Comparison of ENCODE assay signal across 18 cellular contexts in genomic region chr5:42654645-42655044, GRCh38.
"Had no signal": no experiment of that assay in that cellular context is flagged by ENCODE, and none has a peak within 500 bp of the region (broad histone marks: within the 10 kb centered on the region; RNA-seq: fewer than 3 reads in every experiment).

No MANE protein-coding gene starts in this region.

- H3K27ac ChIP-seq: coronary artery, dorsolateral prefrontal cortex, esophagus muscularis mucosa, foreskin keratinocyte, gastroesophageal sphincter, heart right ventricle, left ventricle myocardium inferior, lower lobe of right lung had no signal

- H3K36me3 ChIP-seq: esophagus muscularis mucosa, gastroesophageal sphincter, heart right ventricle, left ventricle myocardium inferior, lower lobe of right lung had no signal

- H3K4me3 ChIP-seq: coronary artery, dorsolateral prefrontal cortex, esophagus muscularis mucosa, gastroesophageal sphincter, heart right ventricle, left ventricle myocardium inferior, lower lobe of right lung, mucosa of descending colon had no signal

- DNase-seq: dermis blood vessel endothelial cell; dorsolateral prefrontal cortex; effector CD4-positive, alpha-beta T cell; effector memory CD4-positive, alpha-beta T cell; foreskin keratinocyte; glutamatergic neuron; head of caudate nucleus; heart right ventricle; hippocampal formation; left cardiac atrium; left ventricle myocardium inferior; lower lobe of right lung; mesenchymal stem cell; mucosa of descending colon; naive B cell had no signal

- ATAC-seq: foreskin keratinocyte, gastroesophageal sphincter, heart right ventricle, left cardiac atrium, lower lobe of right lung, mucosa of descending colon had no signal

- H3K27me3 ChIP-seq: dorsolateral prefrontal cortex, esophagus muscularis mucosa, foreskin keratinocyte, gastroesophageal sphincter, heart right ventricle had no signal

- H3K9me3 ChIP-seq: esophagus muscularis mucosa, gastroesophageal sphincter, heart right ventricle, left ventricle myocardium inferior, lower lobe of right lung, mucosa of descending colon had no signal
